Comparison of ENCODE assay signal across 1 cellular context in genomic region chr3:196677929-196678328, GRCh38.
TF ChIP-seq lines count a peak whose summit lies in the region.

No MANE protein-coding gene starts in this region.

TF ChIP-seq in GM12878, 131 proteins besides CTCF, POLR2A, EP300 and RAD21:
- TF ChIP-seq TCF12 (IDR thresholded peaks at IDR 0.05; ENCODE audit: low read depth, low read length), result no peak
- no peak for TF ChIP-seq CBFB (IDR thresholded peaks at IDR 0.05; ENCODE audit: low read depth)
- no peak for TF ChIP-seq SMAD5 (IDR thresholded peaks at IDR 0.05; ENCODE audit: low read depth)
- TF ChIP-seq NFIC (IDR thresholded peaks at IDR 0.05; ENCODE audit: low read depth, low read length), result no peak
- no peak for TF ChIP-seq ESRRA (IDR thresholded peaks at IDR 0.05; ENCODE audit: low read length)
- TF ChIP-seq NR2C1 (IDR thresholded peaks at IDR 0.05), result no peak
- no peak for TF ChIP-seq SIN3A (IDR thresholded peaks at IDR 0.05; ENCODE audit: low read depth, low read length)
- TF ChIP-seq PML (IDR thresholded peaks at IDR 0.05; ENCODE audit: low read length), result no peak
- no peak for TF ChIP-seq CBX5 (IDR thresholded peaks at IDR 0.05; ENCODE audit: low read depth)
- no peak for TF ChIP-seq BACH1 (IDR thresholded peaks at IDR 0.05; ENCODE audit: borderline replicate concordance)
- TF ChIP-seq ZBED1 (IDR thresholded peaks at IDR 0.05; ENCODE audit: borderline replicate concordance), result no peak
- no peak for TF ChIP-seq CUX1 (IDR thresholded peaks at IDR 0.05; ENCODE audit: insufficient replicate concordance, low read depth, low read length)
- no peak for TF ChIP-seq SIX5 (IDR thresholded peaks at IDR 0.05; ENCODE audit: low read depth, low read length, severe bottlenecking)
- no peak for TF ChIP-seq ATF3 (IDR thresholded peaks at IDR 0.05; ENCODE audit: borderline replicate concordance, extremely low read depth, low read depth, low read length)
- no peak for TF ChIP-seq PRDM15 (CRISPR knock-in tag; IDR thresholded peaks at IDR 0.05)
- TF ChIP-seq LARP7 (IDR thresholded peaks at IDR 0.05), result no peak
